Comparison of ENCODE assay signal across 8 cellular contexts in genomic region chr16:1972490-1972877, GRCh38. TPM values are rescaled to one million over a fixed set of nuclear protein-coding genes. Genes with fewer than 3 reads are reported as not detected.
DNase-seq lines count a peak whose midpoint lies in the region; ATAC-seq and TF ChIP-seq lines count a peak whose summit lies in the region.

No MANE protein-coding gene starts in this region.

- peaks cover 0 to 25% (median 23%) of the 10 kb centered on the region in 4 donors for H3K4me1 ChIP-seq in sigmoid colon

- peaks cover 0 to 36% (median 21%) of the 10 kb centered on the region in 3 donors for H3K27me3 ChIP-seq in sigmoid colon

- no peak for TF ChIP-seq POLR2A in sigmoid colon (IDR thresholded peaks at IDR 0.05)

- H3K9me3 ChIP-seq in T-helper 17 cell (ENCODE audit: control insufficient read depth, low read length, poor library complexity, severe bottlenecking) (no peaks in the 10 kb centered on the region), sigmoid colon (no peaks in the 10 kb centered on the region)

- H3K9me3 Mint-ChIP-seq in activated CD4-positive, alpha-beta T cell treated with anti-CD3 and anti-CD28 coated beads for 36 hours (ENCODE audit: low read depth): no peaks in the 10 kb centered on the region

- peaks cover 36% of the 10 kb centered on the region for H3K36me3 Mint-ChIP-seq in activated CD4-positive, alpha-beta T cell treated with anti-CD3 and anti-CD28 coated beads for 36 hours (ENCODE audit: low read depth)
- H3K36me3 Mint-ChIP-seq in T-helper 17 cell (ENCODE audit: low read depth): peaks cover 8% of the 10 kb centered on the region

- WGBS in sigmoid colon, 2 donors: 1 to 3% methylated on average over 22 of the region's 22 CpGs

- no peaks in the 10 kb centered on the region for H3K27me3 Mint-ChIP-seq in activated CD4-positive, alpha-beta T cell treated with anti-CD3 and anti-CD28 coated beads for 36 hours
- H3K27me3 Mint-ChIP-seq in T-helper 17 cell: no peaks in the 10 kb centered on the region

- TF ChIP-seq CTCF in fibroblast of the aortic adventitia (IDR thresholded peaks at IDR 0.05; ENCODE audit: insufficient read depth, low read length): no peak
- TF ChIP-seq CTCF in sigmoid colon (IDR thresholded peaks at IDR 0.05): no peak

- H3K4me3 ChIP-seq in fibroblast of the aortic adventitia (ENCODE audit: low read depth, low read length): peak overlapping the region; percentile 86
- H3K4me3 ChIP-seq in sigmoid colon: peak overlapping the region; percentile 83 to 99 (median 92)

- intact Hi-C loops in activated CD4-positive, alpha-beta T cell treated with anti-CD3 and anti-CD28 coated beads for 36 hours (cut with DNase I, micrococcal nuclease): loop anchor here (1.0 to 5.0 kb wide), 6 partner anchors 12 to 552 kb away; partner anchors contain the start of genes GFER (in 1 of the 2), NTHL1 (in 1 of the 2), RNPS1 (in 1 of the 2) and SYNGR3 (in 1 of the 2)
- intact Hi-C loops in sigmoid colon (cut with DNase I): no loop called here

- H3K27ac Mint-ChIP-seq in activated CD4-positive, alpha-beta T cell treated with anti-CD3 and anti-CD28 coated beads for 36 hours: peak overlapping the region; percentile 31
- peak overlapping the region; percentile 97 for H3K27ac Mint-ChIP-seq in T-helper 17 cell

- H3K4me1 Mint-ChIP-seq in activated CD4-positive, alpha-beta T cell treated with anti-CD3 and anti-CD28 coated beads for 36 hours: peaks cover 16% of the 10 kb centered on the region
- peaks cover 25% of the 10 kb centered on the region for H3K4me1 Mint-ChIP-seq in T-helper 17 cell

- ATAC-seq in activated CD4-positive, alpha-beta T cell treated with anti-CD3 and anti-CD28 coated beads for 36 hours: peak; percentile 3
- ATAC-seq in T-helper 17 cell: no peak
- no peak for ATAC-seq in GM18909 (IDR thresholded peaks at IDR 0.05; ENCODE audit: poor library complexity, unreplicated experiment)

- POLR2A ChIA-PET in activated CD4-positive, alpha-beta T cell treated with anti-CD3 and anti-CD28 coated beads for 36 hours (lab: Charles Lee): interaction anchor here (0.8 to 2.3 kb wide), 2 partner anchors 12 to 29 kb away, joined by 5 to 14 read pairs; partner anchors contain the start of gene MSRB1

- peak overlapping the region; percentile 99 for H3K4me3 Mint-ChIP-seq in activated CD4-positive, alpha-beta T cell treated with anti-CD3 and anti-CD28 coated beads for 36 hours
- peak overlapping the region; percentile 98 for H3K4me3 Mint-ChIP-seq in T-helper 17 cell

- CTCF ChIA-PET in activated CD4-positive, alpha-beta T cell treated with anti-CD3 and anti-CD28 coated beads for 36 hours (lab: Charles Lee): interaction anchor here (0.9 to 1.0 kb wide), 2 partner anchors 10 to 12 kb away, joined by 3 read pairs; partner anchors contain the start of gene GFER

- H3K36me3 ChIP-seq in sigmoid colon: peaks cover 30 to 36% (median 34%) of the 10 kb centered on the region in 4 donors

- no peak for TF ChIP-seq EP300 in sigmoid colon (IDR thresholded peaks at IDR 0.05)

- H3K27ac ChIP-seq in sigmoid colon: peak overlapping the region in 3 of 4 donors; percentile 89 to 96 (median 92)

- peak; percentile 47 for DNase-seq in activated CD4-positive, alpha-beta T cell treated with anti-CD3 and anti-CD28 coated beads for 36 hours
- no peak for DNase-seq in activated CD4-positive, alpha-beta T cell treated with anti-CD3 and anti-CD28 coated beads for 1 hour
- DNase-seq in T-helper 17 cell (no peak), fibroblast of the aortic adventitia (ENCODE audit: low read depth) (no peak), sigmoid colon (no peak), NCI-H1436 treated with DMSO at 0.1 percent for 48 hours (lab: John Stamatoyannopoulos, UW) (no peak)
- DNase-seq in NK-92 treated with Interleukin-12 subunit alpha and Interleukin-12 subunit beta, amount 100 ng/mL, for 24 hours (lab: John Stamatoyannopoulos, UW): no peak

RNA-seq across cellular contexts. Expression of gene TBL3, which starts 0.6 kb away (rescaled TPM):
- 10 to 100 TPM; 47.4 to 48.6 TPM for total RNA-seq in activated CD4-positive, alpha-beta T cell treated with anti-CD3 and anti-CD28 coated beads for 36 hours
- total RNA-seq in T-helper 17 cell (10 to 100 TPM; 19.5 to 20.8 TPM), fibroblast of the aortic adventitia (ENCODE audit: low replicate concordance) (22.7 and 31.8 TPM in 2 replicates), sigmoid colon (10 to 100 TPM; 19.4 to 27.4 (median 26.1) TPM)
- 10 to 100 TPM; 14.3 to 37.4 (median 14.4) TPM for polyA plus RNA-seq in sigmoid colon

RNA-seq across cellular contexts. Expression of gene RNF151, which starts 5.8 kb away (rescaled TPM):
- total RNA-seq in activated CD4-positive, alpha-beta T cell treated with anti-CD3 and anti-CD28 coated beads for 36 hours: not detected
- total RNA-seq in T-helper 17 cell: not detected
- total RNA-seq in fibroblast of the aortic adventitia (ENCODE audit: low replicate concordance): not detected in 2 replicates
- not detected for total RNA-seq in sigmoid colon
- under 1 TPM in 1 of 3 donors, not detected in 2; 0.10 TPM for polyA plus RNA-seq in sigmoid colon

RNA-seq across cellular contexts. Expression of gene RPS2, which starts 7.9 kb away (rescaled TPM):
- 1,000 to 10,000 TPM; 5,351 to 6,287 TPM for total RNA-seq in activated CD4-positive, alpha-beta T cell treated with anti-CD3 and anti-CD28 coated beads for 36 hours
- total RNA-seq in T-helper 17 cell: 1,000 to 10,000 TPM; 3,200 to 3,361 TPM
- total RNA-seq in fibroblast of the aortic adventitia (ENCODE audit: low replicate concordance): 1,645 and 1,942 TPM in 2 replicates
- total RNA-seq in sigmoid colon: 1,000 to 10,000 TPM; 1,478 to 1,994 (median 1,643) TPM
- polyA plus RNA-seq in sigmoid colon: 1,000 to 10,000 TPM; 1,713 to 3,277 (median 2,927) TPM

RNA-seq across cellular contexts. Expression of gene NOXO1, which starts 8.8 kb away (rescaled TPM):
- not detected for total RNA-seq in activated CD4-positive, alpha-beta T cell treated with anti-CD3 and anti-CD28 coated beads for 36 hours
- total RNA-seq in T-helper 17 cell (under 1 TPM; 0.40 to 0.78 TPM), fibroblast of the aortic adventitia (ENCODE audit: low replicate concordance) (not detected in 2 replicates), sigmoid colon (not detected)
- polyA plus RNA-seq in sigmoid colon: 10 to 100 TPM; 13.8 to 47.3 (median 15.0) TPM

RNA-seq across cellular contexts. Expression of gene GFER, which starts 11.5 kb away (rescaled TPM):
- total RNA-seq in activated CD4-positive, alpha-beta T cell treated with anti-CD3 and anti-CD28 coated beads for 36 hours: 10 to 100 TPM; 25.0 to 25.8 TPM
- 10 to 100 TPM; 16.2 to 22.1 TPM for total RNA-seq in T-helper 17 cell
- 8.6 and 10.5 TPM in 2 replicates for total RNA-seq in fibroblast of the aortic adventitia (ENCODE audit: low replicate concordance)
- total RNA-seq in sigmoid colon: 10 to 100 TPM; 17.5 to 23.8 (median 21.2) TPM
- polyA plus RNA-seq in sigmoid colon: 100 to 1,000 TPM in 1 of 3 donors, 10 to 100 TPM in 2; 67.3 to 125 (median 82.9) TPM
